In genomic region chr5:8848997-8849585, GRCh38 we compare ENCODE assay signal across 15 cellular contexts.
DNase-seq lines count a peak whose midpoint lies in the region; TF ChIP-seq lines count a peak whose summit lies in the region.
"Had no signal": no experiment of that assay in that cellular context is flagged by ENCODE, and none has a peak within 500 bp of the region (broad histone marks: within the 10 kb centered on the region; RNA-seq: fewer than 3 reads in every experiment).

No MANE protein-coding gene starts in this region.

- H3K4me3 ChIP-seq in AG09309 (ENCODE audit: control insufficient read depth, low read depth, low read length): no peak overlapping the region
- no peak overlapping the region for H3K4me3 ChIP-seq in kidney epithelial cell (ENCODE audit: low read depth, low read length)
- H3K4me3 ChIP-seq in mesendoderm (ENCODE audit: low read length): no peak overlapping the region
- H3K4me3 ChIP-seq: dorsolateral prefrontal cortex, heart left ventricle, uterus had no signal

- no peak overlapping the region for H3K4me3 Mint-ChIP-seq in CD14-positive monocyte
- H3K4me3 Mint-ChIP-seq: activated naive CD4-positive, alpha-beta T cell treated with anti-CD3 and anti-CD28 coated beads for 36 hours had no signal

- no peak overlapping the region for H2BK15ac ChIP-seq in mesendoderm (replicated peaks; ENCODE audit: low read depth)

- H3K56ac ChIP-seq in mesendoderm (ENCODE audit: low read length): no peak overlapping the region

- no peaks in the 10 kb centered on the region for H3K79me1 ChIP-seq in mesendoderm (ENCODE audit: low read length)

- TF ChIP-seq CTCF in AG09309 (IDR thresholded peaks at IDR 0.05; ENCODE audit: control insufficient read depth, insufficient read depth, low read depth, low read length, missing control alignments) (no peak), kidney epithelial cell (IDR thresholded peaks at IDR 0.05; ENCODE audit: insufficient read depth, low read length, poor library complexity, severe bottlenecking) (no peak), CD14-positive monocyte (IDR thresholded peaks at IDR 0.05) (no peak)

- no peak overlapping the region for H4K5ac ChIP-seq in mesendoderm (ENCODE audit: low read length)

- no peak overlapping the region for H3K27ac ChIP-seq in mesendoderm (ENCODE audit: low read depth, low read length)
- H3K27ac ChIP-seq: dorsolateral prefrontal cortex, heart left ventricle, uterus had no signal

- no peaks in the 10 kb centered on the region for H3K79me2 ChIP-seq in mesendoderm (ENCODE audit: control insufficient read depth, insufficient read depth, low read length)

- H3K9me3 Mint-ChIP-seq in CD14-positive monocyte: peaks cover 0 to 3% (median 0%) of the 10 kb centered on the region in 7 donors

- H2AK5ac ChIP-seq in mesendoderm (ENCODE audit: low read length): no peak overlapping the region

- no peak overlapping the region for H2BK5ac ChIP-seq in mesendoderm (ENCODE audit: low read length)

- no peak overlapping the region for H3K4me2 ChIP-seq in mesendoderm (ENCODE audit: low read length)

- no peak overlapping the region for H3K27ac Mint-ChIP-seq in CD14-positive monocyte
- H3K27ac Mint-ChIP-seq: activated naive CD4-positive, alpha-beta T cell treated with anti-CD3 and anti-CD28 coated beads for 36 hours had no signal

- no peaks in the 10 kb centered on the region for H3K4me1 Mint-ChIP-seq in CD14-positive monocyte

- no peak overlapping the region for H4K8ac ChIP-seq in mesendoderm (ENCODE audit: low read depth, low read length)

- no peaks in the 10 kb centered on the region for H3K36me3 Mint-ChIP-seq in CD14-positive monocyte

- no peak overlapping the region for H3K4ac ChIP-seq in mesendoderm (ENCODE audit: low read depth, low read length)

- peaks cover 0 to 1% (median 0%) of the 10 kb centered on the region in 3 donors for H3K27me3 Mint-ChIP-seq in CD14-positive monocyte (ENCODE audit: low read depth in 3 of 3)

- H3K23ac ChIP-seq in mesendoderm (ENCODE audit: low read length): no peak overlapping the region

- WGBS in mesendoderm (ENCODE audit: extremely low coverage, insufficient coverage, low lambda C conversion rate): no CpG with 5 or more reads among the region's 3 CpGs

- peak; percentile 55 for DNase-seq in AG09309 (ENCODE audit: low read depth)
- peak; percentile 66 for DNase-seq in HS-5 (ENCODE audit: low read depth)
- peak; percentile 34 for DNase-seq in brain pericyte (ENCODE audit: low read depth, low spot score)
- peak; percentile 76 for DNase-seq in kidney epithelial cell (ENCODE audit: low read depth)
- no peak for DNase-seq in NCI-H1417 (lab: John Stamatoyannopoulos, UW)
- no peak for DNase-seq in mesendoderm
- no peak for DNase-seq in CD14-positive monocyte (ENCODE audit: low spot score)
- DNase-seq in cortex of kidney (lab: John Stamatoyannopoulos, UW): no peak
- DNase-seq: activated naive CD4-positive, alpha-beta T cell treated with anti-CD3 and anti-CD28 coated beads for 36 hours; dorsolateral prefrontal cortex; heart left ventricle; Kasumi-1; occipital lobe; T1000; uterus had no signal

- H3K36me3 ChIP-seq in kidney epithelial cell (ENCODE audit: control insufficient read depth, insufficient read depth, low read length): no peaks in the 10 kb centered on the region
- H3K36me3 ChIP-seq in mesendoderm (ENCODE audit: control insufficient read depth, insufficient read depth, low read length): no peaks in the 10 kb centered on the region
- H3K36me3 ChIP-seq: heart left ventricle, uterus had no signal

- no peak overlapping the region for H3K18ac ChIP-seq in mesendoderm (ENCODE audit: low read length)

- H3K27me3 ChIP-seq in kidney epithelial cell (ENCODE audit: control insufficient read depth, insufficient read depth, low read length): no peaks in the 10 kb centered on the region
- H3K27me3 ChIP-seq in mesendoderm (ENCODE audit: insufficient read depth, low read length, poor library complexity): no peaks in the 10 kb centered on the region
- H3K27me3 ChIP-seq: heart left ventricle, uterus had no signal

- H3K9ac ChIP-seq in mesendoderm (ENCODE audit: low read length): no peak overlapping the region

- H3K4me1 ChIP-seq in mesendoderm (ENCODE audit: control insufficient read depth, low read depth, low read length): no peaks in the 10 kb centered on the region
- H3K4me1 ChIP-seq: heart left ventricle, uterus had no signal

- no peak overlapping the region for H2BK120ac ChIP-seq in mesendoderm (ENCODE audit: low read depth, low read length)

- intact Hi-C loops in CD14-positive monocyte (cut with micrococcal nuclease): no loop called here

Comparison
In these comparisons a context has a peak if more than half of its experiments do, and no peak if none do; other contexts are left out.
1. DNase-seq: peak in AG09309 (single experiment), HS-5 (single experiment), brain pericyte (single experiment) and kidney epithelial cell (single experiment); none in NCI-H1417 (0 of 3), mesendoderm (single experiment), CD14-positive monocyte (single experiment) and cortex of kidney (single experiment).